Comparison of ENCODE assay signal across 1 cellular context in genomic region chr1:23177031-23177430, GRCh38.
TF ChIP-seq lines count a peak whose summit lies in the region.

No MANE protein-coding gene starts in this region.

TF ChIP-seq in endothelial cell of umbilical vein, 7 proteins besides CTCF, POLR2A, EP300 and RAD21:
- TF ChIP-seq EZH2 (IDR thresholded peaks at IDR 0.05; ENCODE audit: borderline replicate concordance, low read depth, low read length, severe bottlenecking) (no peak), MYC (IDR thresholded peaks at IDR 0.05; ENCODE audit: low read depth, low read length) (no peak), GATA2 (IDR thresholded peaks at IDR 0.05; ENCODE audit: insufficient read depth, insufficient read length, low read depth, low read length) (no peak), MAX (IDR thresholded peaks at IDR 0.05; ENCODE audit: insufficient read depth, insufficient read length) (no peak), FOS (IDR thresholded peaks at IDR 0.05; ENCODE audit: borderline replicate concordance, insufficient read depth, low read length) (no peak), JUN (IDR thresholded peaks at IDR 0.05; ENCODE audit: borderline replicate concordance, insufficient read depth, insufficient read length, low read depth) (no peak), POLR2AphosphoS5 (IDR thresholded peaks at IDR 0.05; ENCODE audit: insufficient read depth, low read depth, low read length) (no peak)
